In genomic region chr10:102713814-102714620, GRCh38 we compare ENCODE assay signal across 8 cellular contexts. TPM values are rescaled to one million over a fixed set of nuclear protein-coding genes. Genes with fewer than 3 reads are reported as not detected.
A peak's percentile ranks its signal among the peaks of the same experiment; 100 is the strongest.
DNase-seq lines count a peak whose midpoint lies in the region; ATAC-seq and TF ChIP-seq lines count a peak whose summit lies in the region.

TSS of gene ARL3 (minus strand) at chr10:102714397. CDS start at chr10:102714275, 122 bp downstream.

- peak within 1 kb of the TSS; percentile 93 to 99 (median 98) for H3K27ac Mint-ChIP-seq in nephron

- POLR2A ChIA-PET in RWPE1 (lab: Yijun Ruan, JAX; ENCODE audit: low non-redundant PET) = interaction anchor here (0.5 to 1.0 kb wide), 3 partner anchors 29 to 600 kb away, joined by 3 to 4 read pairs (median 3); no protein-coding TSS in a partner anchor

- H3K4me3 ChIP-seq in fibroblast of the aortic adventitia (ENCODE audit: low read depth, low read length) = peak within 1 kb of the TSS; percentile 96

- peak within 1 kb of the TSS; percentile 90 to 98 (median 92) for H3K4me3 Mint-ChIP-seq in nephron

- DNase-seq in ELR (ENCODE audit: low read depth) (peak; percentile 99), H4 (ENCODE audit: low spot score) (peak; percentile 97), LoVo (ENCODE audit: low spot score) (peak; percentile 98), RWPE1 (ENCODE audit: low spot score) (peak; percentile 99), fibroblast of the aortic adventitia (ENCODE audit: low read depth) (peak; percentile 96)
- peak; percentile 95 for DNase-seq in activated T-helper 9 cell treated with anti-CD3 and anti-CD28 coated beads, Interleukin-2, amount 50 U/mL, for 16 hours (ENCODE audit: low read depth)
- DNase-seq in stimulated activated naive CD8-positive, alpha-beta T cell treated with anti-CD3 and anti-CD28 coated beads, Interleukin-15, Interleukin-2, amounts not matched to agents 100 U/mL and 50 U/mL, for 24 hours = peak; percentile 98

- no peaks in the 10 kb centered on the region for H3K27me3 Mint-ChIP-seq in nephron (ENCODE audit: low read depth)

- H3K27ac ChIP-seq in RWPE1 = peak within 1 kb of the TSS; percentile 91

- no peaks in the 10 kb centered on the region for H3K36me3 Mint-ChIP-seq in nephron (ENCODE audit: low read depth)

- no peaks in the 10 kb centered on the region for H3K9me3 Mint-ChIP-seq in nephron

- peak; percentile 89 for ATAC-seq in stimulated activated naive CD8-positive, alpha-beta T cell treated with anti-CD3 and anti-CD28 coated beads, Interleukin-15, Interleukin-2, amounts not matched to agents 100 U/mL and 50 U/mL, for 24 hours

- CTCF ChIA-PET in RWPE1 (lab: Yijun Ruan, JAX) = interaction anchor here (0.6 to 2.1 kb wide), 9 partner anchors 13 to 462 kb away, joined by 3 to 5 read pairs (median 3); no protein-coding TSS in a partner anchor

- peaks cover 65% of the 10 kb centered on the region for H3K4me1 Mint-ChIP-seq in nephron

- no peak for TF ChIP-seq CTCF in RWPE1 (conservative IDR thresholded peaks at IDR 0.05; ENCODE audit: low read depth)
- no peak for TF ChIP-seq CTCF in fibroblast of the aortic adventitia (IDR thresholded peaks at IDR 0.05; ENCODE audit: insufficient read depth, low read length)
- peak in 2 of 3 experiments; percentile 6 to 51 for TF ChIP-seq CTCF in nephron (IDR thresholded peaks at IDR 0.05; ENCODE audit: unreplicated experiment in 3 of 3)

RNA-seq across cellular contexts. Expression of gene ARL3, which starts in this region (rescaled TPM):
- total RNA-seq in H4 (2014; rRNA removed; shearing (Covaris generic)) = 6.1 and 10.4 TPM in 2 replicates
- total RNA-seq in fibroblast of the aortic adventitia (ENCODE audit: low replicate concordance) = 10.4 and 12.1 TPM in 2 replicates

Comparison
In these comparisons a context has a peak if more than half of its experiments do, and no peak if none do; other contexts are left out.
1. Peak in every context shown above with its lines: DNase-seq, ATAC-seq, H3K4me3 ChIP-seq and H3K27ac ChIP-seq.
2. CTCF ChIP-seq: peak in nephron (2 of 3); none in RWPE1 (single experiment) and fibroblast of the aortic adventitia (single experiment).